Comparison of ENCODE assay signal across 8 cellular contexts in the genomic region with DNA sequence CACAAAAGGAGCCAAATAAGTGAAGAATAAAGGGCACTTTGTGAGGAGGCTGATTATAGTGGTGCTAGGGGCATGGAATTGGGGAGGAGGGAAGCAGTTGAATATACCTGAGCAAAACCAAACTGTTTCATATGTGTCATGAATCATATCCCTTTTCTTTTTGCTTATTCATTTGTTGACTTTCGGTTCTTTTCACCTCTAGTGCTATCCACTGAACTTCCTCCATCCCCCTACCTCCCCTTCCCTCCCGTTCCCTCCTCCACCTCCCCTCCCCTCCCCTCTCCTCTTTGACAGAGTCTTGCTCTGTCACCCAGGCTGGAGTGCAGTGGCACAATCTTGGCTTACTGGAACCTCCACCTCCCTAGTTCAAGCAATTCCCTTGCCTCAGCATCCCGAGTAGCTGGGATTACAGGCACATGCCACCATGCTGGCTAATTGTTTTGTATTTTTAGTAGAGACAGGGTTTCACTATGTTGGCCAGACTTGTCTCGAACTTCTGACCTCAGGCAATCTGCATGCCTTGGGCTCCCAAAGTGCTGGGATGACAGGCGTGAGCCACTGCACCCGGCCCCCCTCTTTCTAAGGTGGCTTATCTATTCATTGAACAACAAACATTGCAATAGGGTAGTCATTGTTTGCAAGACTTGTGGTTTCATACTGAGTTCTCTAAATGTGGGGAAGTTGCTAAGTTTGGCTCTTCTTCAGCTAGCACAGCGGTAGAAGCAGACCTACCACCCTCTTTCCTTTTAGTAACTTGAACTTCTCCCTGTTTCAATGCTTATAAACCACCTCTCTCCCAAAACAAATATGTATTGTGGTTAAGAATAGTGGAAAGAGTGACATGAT.
DNase-seq lines count a peak whose midpoint lies in the region; ATAC-seq and TF ChIP-seq lines count a peak whose summit lies in the region.

No MANE protein-coding gene starts in this region.

- H3K9me3 ChIP-seq in Panc1 (ENCODE audit: control insufficient read depth, insufficient read depth, low read depth, low read length): no peaks in the 10 kb centered on the region

- TF ChIP-seq CTCF in Panc1 (IDR thresholded peaks at IDR 0.05): no peak

- in situ Hi-C loops in Panc1 (cut with HindIII; ENCODE audit: low pct_unique_long_range_greater_than_20kb, low sequenced_read_pairs): no loop called here

- no peak overlapping the region for H3K27ac ChIP-seq in Panc1 (ENCODE audit: low read length)

- H3K27me3 ChIP-seq in Panc1 (ENCODE audit: control insufficient read depth, insufficient read depth, low read length): no peaks in the 10 kb centered on the region

- H3K4me3 ChIP-seq in Panc1 (ENCODE audit: low read depth in 2 of 2, low read length in 2 of 2): no peak overlapping the region

- DNase-seq in A172 (ENCODE audit: low spot score) (peak; percentile 61), Panc1 (ENCODE audit: low read depth, low spot score) (peak; percentile 25), islet precursor cell (peak; percentile 88), NCI-H2196 (lab: John Stamatoyannopoulos, UW; ENCODE audit: unreplicated experiment) (no peak), NCI-H2227 treated with DMSO at 0.1 percent for 48 hours (lab: John Stamatoyannopoulos, UW) (no peak)
- no peak for DNase-seq in activated CD8-positive, alpha-beta memory T cell treated with anti-CD3 and anti-CD28 coated beads, Interleukin-2, amount 50 U/mL, for 48 hours

- POLR2A ChIA-PET in Panc1 (lab: Charles Lee): no interaction called here

- intact Hi-C loops in Panc1 (cut with micrococcal nuclease; ENCODE audit: unreplicated experiment): no loop called here

- ATAC-seq in GM18873 (IDR thresholded peaks at IDR 0.05; ENCODE audit: low FRiP score, unreplicated experiment): peak; percentile 88
- ATAC-seq in HG03060 (IDR thresholded peaks at IDR 0.05; ENCODE audit: low read depth, unreplicated experiment): peak; percentile 92
- peak; percentile 62; the same call in 1 of the 2 replicates for ATAC-seq in Panc1

- CTCF ChIA-PET in Panc1 (lab: Charles Lee): interaction anchor here (0.6 kb wide), 2 partner anchors 102 to 489 kb away, joined by 4 to 5 read pairs; no protein-coding TSS in a partner anchor

- no peaks in the 10 kb centered on the region for H3K4me1 ChIP-seq in Panc1 (ENCODE audit: control insufficient read depth, insufficient read depth, low read length)

- no peaks in the 10 kb centered on the region for H3K36me3 ChIP-seq in Panc1 (ENCODE audit: control insufficient read depth, insufficient read depth, low read length)

- no TSS peak for BruUV-seq in Panc1 (replicated peaks; lab: Mats Ljungman, UMichigan)

Comparison
In these comparisons a context has a peak if more than half of its experiments do, and no peak if none do; other contexts are left out.
1. DNase-seq: peak in A172 (single experiment), Panc1 (single experiment) and islet precursor cell (single experiment); none in NCI-H2196 (single experiment), NCI-H2227 treated with DMSO at 0.1 percent for 48 hours (single experiment) and activated CD8-positive, alpha-beta memory T cell treated with anti-CD3 and anti-CD28 coated beads, Interleukin-2, amount 50 U/mL, for 48 hours (single experiment).
2. Peak in every context shown above with its lines, with median percentiles within 50 percentile points of each other: ATAC-seq.